Comparison of ENCODE assay signal across 8 cellular contexts in genomic region chr6:36666726-36667591, GRCh38. TPM values are rescaled to one million over a fixed set of nuclear protein-coding genes. Genes with fewer than 3 reads are reported as not detected.
A peak's percentile ranks its signal among the peaks of the same experiment; 100 is the strongest.
DNase-seq lines count a peak whose midpoint lies in the region; ATAC-seq and TF ChIP-seq lines count a peak whose summit lies in the region.

No MANE protein-coding gene starts in this region.

- H3K4me1 ChIP-seq in heart right ventricle, result peaks cover 0 to 27% (median 14%) of the 10 kb centered on the region in 9 donors
- no peaks in the 10 kb centered on the region for H3K4me1 ChIP-seq in CD4-positive, alpha-beta memory T cell (ENCODE audit: insufficient read depth, low read length)

- peaks cover 0 to 5% (median 0%) of the 10 kb centered on the region in 11 donors for H3K9me3 ChIP-seq in heart right ventricle
- H3K9me3 ChIP-seq in CD4-positive, alpha-beta memory T cell (ENCODE audit: control insufficient read depth in 1 of 2, low read length in 2 of 2), result no peaks in the 10 kb centered on the region

- H3K36me3 Mint-ChIP-seq in WTC11, result no peaks in the 10 kb centered on the region
- no peaks in the 10 kb centered on the region for H3K36me3 Mint-ChIP-seq in CD4-positive, alpha-beta memory T cell

- intact Hi-C loops in heart right ventricle (cut with DNase I), result no loop called here
- intact Hi-C loops in CD4-positive, alpha-beta memory T cell (cut with micrococcal nuclease), result no loop called here

- peak overlapping the region; percentile 96 for H3K27ac Mint-ChIP-seq in WTC11
- H3K27ac Mint-ChIP-seq in CD4-positive, alpha-beta memory T cell, result no peak overlapping the region

- H3K27me3 ChIP-seq in heart right ventricle, result no peaks in the 10 kb centered on the region
- no peaks in the 10 kb centered on the region for H3K27me3 ChIP-seq in CD4-positive, alpha-beta memory T cell (ENCODE audit: insufficient read depth, low read length)

- no peaks in the 10 kb centered on the region; the same call in 1 of the 2 replicates for H3K27me3 Mint-ChIP-seq in WTC11 (ENCODE audit: low read depth)
- peaks cover 0 to 3% of the 10 kb centered on the region in 2 donors for H3K27me3 Mint-ChIP-seq in CD4-positive, alpha-beta memory T cell

- peaks cover 9% of the 10 kb centered on the region; the same call in 1 of the 2 replicates for H3K9me3 Mint-ChIP-seq in WTC11
- peaks cover 0 to 2% (median 0%) of the 10 kb centered on the region in 8 donors for H3K9me3 Mint-ChIP-seq in CD4-positive, alpha-beta memory T cell

- peak overlapping the region in 2 of 10 donors; percentile 39 to 75 for H3K27ac ChIP-seq in heart right ventricle
- no peak overlapping the region for H3K27ac ChIP-seq in CD4-positive, alpha-beta memory T cell (ENCODE audit: low read depth, low read length)

- CTCF ChIA-PET in WTC11 (lab: Charles Lee), result interaction anchor here (0.6 to 2.1 kb wide), 9 partner anchors 12 to 138 kb away, joined by 3 to 20 read pairs (median 4); partner anchors contain the start of gene CDKN1A
- CTCF ChIA-PET in CD4-positive, alpha-beta memory T cell (lab: Charles Lee; ENCODE audit: partially characterized antibody), result interaction anchor here (0.6 to 1.4 kb wide), 4 partner anchors 13 to 1827 kb away, joined by 3 to 6 read pairs (median 3); no protein-coding TSS in a partner anchor

- peak; percentile 57 to 82 for DNase-seq in NCI-H524 (lab: John Stamatoyannopoulos, UW)
- DNase-seq in NCI-H524 treated with DMSO at 0.1 percent for 48 hours (lab: John Stamatoyannopoulos, UW), result no peak
- DNase-seq in NCI-H187 treated with DMSO at 0.1 percent for 48 hours (lab: John Stamatoyannopoulos, UW), result peak; percentile 35
- peak; percentile 64 for DNase-seq in WTC11 (ENCODE audit: low spot score)
- peak; percentile 63 to 72 for DNase-seq in heart right ventricle
- DNase-seq in putamen (ENCODE audit: low spot score), result peak; percentile 65
- no peak for DNase-seq in CD4-positive, alpha-beta memory T cell

- H3K4me3 ChIP-seq in heart right ventricle, result no peak overlapping the region
- H3K4me3 ChIP-seq in CD4-positive, alpha-beta memory T cell (ENCODE audit: low read length in 2 of 2), result no peak overlapping the region

- ATAC-seq in HG02852 (IDR thresholded peaks at IDR 0.05; ENCODE audit: unreplicated experiment) (peak; percentile 66), WTC11 (peak; percentile 72), heart right ventricle (peak; percentile 63 to 94 (median 87))

- peaks cover 58% of the 10 kb centered on the region for H3K4me1 Mint-ChIP-seq in WTC11
- peaks cover 5 to 10% (median 8%) of the 10 kb centered on the region in 4 donors for H3K4me1 Mint-ChIP-seq in CD4-positive, alpha-beta memory T cell

- TF ChIP-seq CTCF in WTC11 (IDR thresholded peaks at IDR 0.05), result no peak
- no peak for TF ChIP-seq CTCF in heart right ventricle (IDR thresholded peaks at IDR 0.05)

- no peaks in the 10 kb centered on the region for H3K36me3 ChIP-seq in heart right ventricle
- no peaks in the 10 kb centered on the region for H3K36me3 ChIP-seq in CD4-positive, alpha-beta memory T cell (ENCODE audit: insufficient read depth, low read length)

- 48 to 51% methylated on average over 10 of the region's 10 CpGs for WGBS in heart right ventricle, 2 donors

- POLR2A ChIA-PET in WTC11 (lab: Charles Lee), result interaction anchor here (0.7 to 2.2 kb wide), 3 partner anchors 10 to 18 kb away, joined by 3 to 12 read pairs (median 4); partner anchors contain the start of gene CDKN1A
- POLR2A ChIA-PET in CD4-positive, alpha-beta memory T cell (lab: Charles Lee; ENCODE audit: partially characterized antibody), result no interaction called here

- no peak overlapping the region for H3K4me3 Mint-ChIP-seq in WTC11
- H3K4me3 Mint-ChIP-seq in CD4-positive, alpha-beta memory T cell, result no peak overlapping the region

TF ChIP-seq in WTC11, 78 proteins besides CTCF, POLR2A, EP300 and RAD21 (continues in another document):
- TF ChIP-seq STAT6 (CRISPR knock-in tag; conservative IDR thresholded peaks at IDR 0.05; ENCODE audit: low read depth) (no peak), ZNF425 (CRISPR knock-in tag; conservative IDR thresholded peaks at IDR 0.05) (no peak), TCF7 (CRISPR knock-in tag; IDR thresholded peaks at IDR 0.05; ENCODE audit: low read depth) (no peak), ZBTB21 (CRISPR knock-in tag; IDR thresholded peaks at IDR 0.05; ENCODE audit: borderline replicate concordance) (no peak), ATF3 (CRISPR knock-in tag; conservative IDR thresholded peaks at IDR 0.05) (peak; percentile 92), HMGXB4 (CRISPR knock-in tag; IDR thresholded peaks at IDR 0.05) (0 out of 2 replicates have a peak, but pooled peaks have one; percentile 29), MAX (CRISPR knock-in tag; IDR thresholded peaks at IDR 0.05) (peak; percentile 65), GABPB1 (CRISPR knock-in tag; IDR thresholded peaks at IDR 0.05) (peak; percentile 100), USF1 (CRISPR knock-in tag; IDR thresholded peaks at IDR 0.05) (peak; percentile 28; the same call in 1 of the 2 replicates), TEAD4 (CRISPR knock-in tag; IDR thresholded peaks at IDR 0.05) (no peak), FOXK1 (CRISPR knock-in tag; IDR thresholded peaks at IDR 0.05) (peak; percentile 78)

RNA-seq across cellular contexts. Expression of gene CDKN1A, which starts 11.6 kb away (rescaled TPM):
- total RNA-seq in WTC11 (2021) (35.9 to 75.1 TPM (median 38.1 TPM) in 3 replicates), heart right ventricle (100 to 1,000 TPM in 2 of 10 donors, 10 to 100 TPM in 8; 27.1 to 105 (median 61.2) TPM)
- polyA plus RNA-seq in heart right ventricle, result 100 to 1,000 TPM in 1 of 2 donors, 10 to 100 TPM in 1; 23.3 to 357 TPM
- total RNA-seq in CD4-positive, alpha-beta memory T cell, result 10 to 100 TPM; 10.5 to 12.9 TPM
- 10 to 100 TPM in 1 of 2 donors, 1 to 10 TPM in 1; 3.3 to 20.6 TPM for polyA plus RNA-seq in CD4-positive, alpha-beta memory T cell

RNA-seq across cellular contexts. Expression of gene RAB44, which starts 30.7 kb away (rescaled TPM):
- total RNA-seq in WTC11 (2021) (0.07 to 0.11 TPM in 2 of 3 replicates, not detected in the other), heart right ventricle (under 1 TPM in 4 of 10 donors, not detected in 6; 0.05 to 0.39 (median 0.06) TPM)
- polyA plus RNA-seq in heart right ventricle, result under 1 TPM; 0.03 to 0.15 TPM
- total RNA-seq in CD4-positive, alpha-beta memory T cell, result not detected
- not detected for polyA plus RNA-seq in CD4-positive, alpha-beta memory T cell

Comparison
In these comparisons a context has a peak if more than half of its experiments do, and no peak if none do; other contexts are left out.
1. DNase-seq: peak in NCI-H524 (2 of 2), NCI-H187 treated with DMSO at 0.1 percent for 48 hours (single experiment), WTC11 (single experiment), heart right ventricle (2 of 2) and putamen (single experiment); none in NCI-H524 treated with DMSO at 0.1 percent for 48 hours (single experiment) and CD4-positive, alpha-beta memory T cell (0 of 5).
2. Peak in every context shown above with its lines, with median percentiles within 50 percentile points of each other: ATAC-seq.